Comparison of ENCODE assay signal across 10 cellular contexts in genomic region chr11:12042215-12042676, GRCh38. TPM values are rescaled to one million over a fixed set of nuclear protein-coding genes. Genes with fewer than 3 reads are reported as not detected.
DNase-seq lines count a peak whose midpoint lies in the region; ATAC-seq lines count a peak whose summit lies in the region.
"Had no signal": no experiment of that assay in that cellular context is flagged by ENCODE, and none has a peak within 500 bp of the region (broad histone marks: within the 10 kb centered on the region; RNA-seq: fewer than 3 reads in every experiment).

No MANE protein-coding gene starts in this region.

- H3K27me3 Mint-ChIP-seq in natural killer cell treated with Interleukin-12 subunit alpha and Interleukin-12 subunit beta and Interleukin-15 and Interleukin-18, amount 100 ng/mL, for 72 hours = peaks cover 7 to 9% of the 10 kb centered on the region in 2 donors

- H3K36me3 Mint-ChIP-seq in natural killer cell treated with Interleukin-12 subunit alpha and Interleukin-12 subunit beta and Interleukin-15 and Interleukin-18, amount 100 ng/mL, for 72 hours = no peaks in the 10 kb centered on the region
- H3K36me3 Mint-ChIP-seq: mesothelial cell of epicardium had no signal

- DNase-seq in H4 (ENCODE audit: low spot score) (peak; percentile 71), RKO (ENCODE audit: low spot score) (peak; percentile 91), stromal cell of bone marrow (ENCODE audit: low read depth) (peak; percentile 55), NCI-H774 (lab: John Stamatoyannopoulos, UW) (no peak)
- no peak for DNase-seq in stimulated activated CD4-positive, alpha-beta T cell treated with anti-CD3 and anti-CD28 coated beads, Interleukin-4, amount 100 ng/mL, for 4 hours
- DNase-seq in natural killer cell treated with Interleukin-12 subunit alpha and Interleukin-12 subunit beta and Interleukin-15 and Interleukin-18, amount 100 ng/mL, for 72 hours (ENCODE audit: low spot score) = no peak
- DNase-seq: effector memory CD4-positive, alpha-beta T cell; stimulated activated CD4-positive, alpha-beta T cell treated with anti-CD3 and anti-CD28 coated beads, Interleukin-2, amount 100 ng/mL, for 48 hours had no signal

- peaks cover 0 to 3% of the 10 kb centered on the region in 2 donors for H3K4me1 Mint-ChIP-seq in natural killer cell treated with Interleukin-12 subunit alpha and Interleukin-12 subunit beta and Interleukin-15 and Interleukin-18, amount 100 ng/mL, for 72 hours (ENCODE audit: low read depth in 2 of 2)

- no peak overlapping the region for H3K4me3 Mint-ChIP-seq in natural killer cell treated with Interleukin-12 subunit alpha and Interleukin-12 subunit beta and Interleukin-15 and Interleukin-18, amount 100 ng/mL, for 72 hours
- H3K4me3 Mint-ChIP-seq: mesothelial cell of epicardium had no signal

- H3K27ac Mint-ChIP-seq in natural killer cell treated with Interleukin-12 subunit alpha and Interleukin-12 subunit beta and Interleukin-15 and Interleukin-18, amount 100 ng/mL, for 72 hours = no peak overlapping the region
- H3K27ac Mint-ChIP-seq: mesothelial cell of epicardium had no signal

- peak; percentile 8 for ATAC-seq in esophagus mucosa
- ATAC-seq in natural killer cell treated with Interleukin-12 subunit alpha and Interleukin-12 subunit beta and Interleukin-15 and Interleukin-18, amount 100 ng/mL, for 72 hours = no peak

- H3K9me3 Mint-ChIP-seq in natural killer cell treated with Interleukin-12 subunit alpha and Interleukin-12 subunit beta and Interleukin-15 and Interleukin-18, amount 100 ng/mL, for 72 hours = no peaks in the 10 kb centered on the region

RNA-seq across cellular contexts. Expression of gene DKK3, which starts 33.8 kb away (rescaled TPM):
- total RNA-seq in H4 (2014; rRNA removed; shearing (Covaris generic)) = 129 and 161 TPM in 2 replicates
- 21.2 TPM for total RNA-seq in esophagus mucosa
- not detected for total RNA-seq in natural killer cell treated with Interleukin-12 subunit alpha and Interleukin-12 subunit beta and Interleukin-15 and Interleukin-18, amount 100 ng/mL, for 72 hours

Comparison
In these comparisons a context has a peak if more than half of its experiments do, and no peak if none do; other contexts are left out.
1. DNase-seq: peak in H4 (single experiment), RKO (single experiment) and stromal cell of bone marrow (single experiment); none in stimulated activated CD4-positive, alpha-beta T cell treated with anti-CD3 and anti-CD28 coated beads, Interleukin-4, amount 100 ng/mL, for 4 hours (0 of 2), natural killer cell treated with Interleukin-12 subunit alpha and Interleukin-12 subunit beta and Interleukin-15 and Interleukin-18, amount 100 ng/mL, for 72 hours (single experiment) and NCI-H774 (single experiment).
2. RNA of gene DKK3, which starts 33.8 kb away (total RNA-seq): 129 to 161 TPM in H4 and 21.2 TPM in esophagus mucosa (single experiment); not detected in natural killer cell treated with Interleukin-12 subunit alpha and Interleukin-12 subunit beta and Interleukin-15 and Interleukin-18, amount 100 ng/mL, for 72 hours; every median in the first group is over 10 times any median in the second.